19 cellular contexts compared by ENCODE assay signal in the genomic region with DNA sequence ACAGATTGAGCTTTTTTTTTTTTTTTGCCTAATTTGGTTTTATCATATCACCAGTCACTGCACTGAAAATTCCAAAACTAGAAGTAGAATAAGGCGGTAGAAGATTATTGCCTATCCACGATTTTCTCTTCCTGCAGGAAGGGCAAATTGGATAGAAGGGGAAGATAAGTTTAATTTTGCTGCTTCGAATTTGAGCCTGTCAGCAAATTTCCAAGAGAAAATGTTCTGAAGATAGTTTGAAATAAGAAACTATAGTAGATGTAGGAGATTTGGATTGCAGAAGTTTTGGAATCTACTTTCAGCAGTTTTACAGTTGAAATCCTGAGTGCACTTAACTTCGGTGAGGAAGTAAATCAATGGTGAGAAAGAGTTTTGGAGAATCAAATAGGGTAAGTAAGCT.
DNase-seq lines count a peak whose midpoint lies in the region; ATAC-seq, FAIRE-seq and TF ChIP-seq lines count a peak whose summit lies in the region.
"Had no signal": no experiment of that assay in that cellular context is flagged by ENCODE, and none has a peak within 500 bp of the region (broad histone marks: within the 10 kb centered on the region; RNA-seq: fewer than 3 reads in every experiment).

No MANE protein-coding gene starts in this region.

- H3K4me1 ChIP-seq in A549, result no peaks in the 10 kb centered on the region
- no peaks in the 10 kb centered on the region for H3K4me1 ChIP-seq in IMR-90 (ENCODE audit: control insufficient read depth, insufficient read depth, low read length)
- H3K4me1 ChIP-seq in H1 (replicated peaks in 1 of 4; ENCODE audit: control insufficient read depth in 3 of 4, insufficient read depth in 4 of 4, low read length in 3 of 4), result no peaks in the 10 kb centered on the region; a peak in 1 of 7 replicates
- H3K4me1 ChIP-seq: BLaER1 treated with 17β-estradiol and CSF1 and Interleukin-3, amounts not matched to agents 10 nM and 100 nM; Caco-2 had no signal

- H2AFZ ChIP-seq in IMR-90 (replicated peaks; ENCODE audit: low read length, poor library complexity), result no peak overlapping the region
- H2AFZ ChIP-seq in H1 (ENCODE audit: low read length), result no peak overlapping the region

- H3K79me2 ChIP-seq in H1 (ENCODE audit: control insufficient read depth in 1 of 2, insufficient read depth in 2 of 2, low read length in 2 of 2), result no peaks in the 10 kb centered on the region

- no peak overlapping the region for H2AK9ac ChIP-seq in IMR-90 (replicated peaks; ENCODE audit: low read depth, low read length, poor library complexity)

- FAIRE-seq in A549 (lab: Jason Lieb, UNC) (no peak), H1 (lab: Jason Lieb, UNC) (no peak)
- FAIRE-seq: A204.1, D721Med, G401.6, GM12891, GM19239 had no signal

- 33% methylated on average over 4 of the region's 4 CpGs for whole genome bisulfite sequencing in A549 (ENCODE audit: missing lambda C conversion rate)
- WGBS in IMR-90 (ENCODE audit: extremely low coverage in 2 of 2, insufficient read length in 1 of 2), 2 experiments, result no CpG with 5 or more reads among the region's 4 CpGs
- WGBS in H1 (ENCODE audit: extremely low coverage in 1 of 2, insufficient coverage in 1 of 2, insufficient read length in 1 of 2, insufficient replicate concordance in 2 of 2, low coverage in 1 of 2, low lambda C conversion rate in 2 of 2, missing lambda C conversion rate in 1 of 2), 2 experiments, result 98% methylated on average over 4 of the region's 4 CpGs; no CpG with 5 or more reads in 1 of the 2 experiments

- H3K79me1 ChIP-seq in IMR-90 (ENCODE audit: low read depth in 1 of 2, low read length in 2 of 2) (no peaks in the 10 kb centered on the region), H1 (ENCODE audit: low read depth, low read length) (no peaks in the 10 kb centered on the region)

- H4K8ac ChIP-seq in IMR-90 (ENCODE audit: low read depth in 2 of 2, low read length in 2 of 2) (no peak overlapping the region), H1 (ENCODE audit: extremely low read depth, insufficient read depth, low read length) (no peak overlapping the region)

- in situ Hi-C loops in IMR-90 (cut with MboI; ENCODE audit: low sequenced_read_pairs), result no loop called here

- H2BK15ac ChIP-seq in IMR-90 (ENCODE audit: low read depth, low read length), result no peak overlapping the region
- no peak overlapping the region for H2BK15ac ChIP-seq in H1 (ENCODE audit: low read length)

- H4K91ac ChIP-seq in IMR-90 (ENCODE audit: insufficient read depth, low read depth, low read length) (no peak overlapping the region), H1 (replicated peaks; ENCODE audit: insufficient read length, low read length) (no peak overlapping the region)

- H3K4me3 ChIP-seq in A549 (no peak overlapping the region), IMR-90 (ENCODE audit: insufficient read depth, low read depth, low read length) (no peak overlapping the region), H1 (ENCODE audit: extremely low read depth in 1 of 4, insufficient read depth in 2 of 4, low read depth in 3 of 4, low read length in 4 of 4) (no peak overlapping the region)
- H3K4me3 ChIP-seq: BLaER1 treated with 17β-estradiol and CSF1 and Interleukin-3, amounts not matched to agents 10 nM and 100 nM had no signal

- no peak overlapping the region for H3K27ac ChIP-seq in A549
- H3K27ac ChIP-seq in IMR-90 (ENCODE audit: insufficient read depth, low read length), result no peak overlapping the region
- no peak overlapping the region for H3K27ac ChIP-seq in H1 (ENCODE audit: low read depth, low read length)
- H3K27ac ChIP-seq: BLaER1 treated with 17β-estradiol and CSF1 and Interleukin-3, amounts not matched to agents 10 nM and 100 nM; C4-2B had no signal

- TF ChIP-seq RAD21 in A549 (conservative IDR thresholded peaks at IDR 0.05 in 1 of 2, IDR thresholded peaks at IDR 0.05 in 1 of 2), result no peak
- no peak for TF ChIP-seq RAD21 in IMR-90 (IDR thresholded peaks at IDR 0.05; ENCODE audit: low read length)
- no peak for TF ChIP-seq RAD21 in H1 (IDR thresholded peaks at IDR 0.05 in 1 of 2, conservative IDR thresholded peaks at IDR 0.05 in 1 of 2; ENCODE audit: low read depth in 2 of 2, low read length in 2 of 2)

- TF ChIP-seq CTCF in A549 (IDR thresholded peaks at IDR 0.05), result no peak
- no peak for TF ChIP-seq CTCF in IMR-90 (conservative IDR thresholded peaks at IDR 0.05; ENCODE audit: low read depth, low read length)
- TF ChIP-seq CTCF in H1 (IDR thresholded peaks at IDR 0.05; ENCODE audit: control extremely low read depth in 1 of 3, insufficient read depth in 1 of 3, low read depth in 1 of 3, low read length in 3 of 3), result no peak

- H3K18ac ChIP-seq in IMR-90 (ENCODE audit: low read depth, low read length) (no peak overlapping the region), H1 (ENCODE audit: extremely low read depth, low read length) (no peak overlapping the region)

- no peak overlapping the region for H2BK120ac ChIP-seq in IMR-90 (ENCODE audit: low read depth, low read length)
- H2BK120ac ChIP-seq in H1 (replicated peaks; ENCODE audit: low read depth, low read length), result no peak overlapping the region

- H2BK5ac ChIP-seq in IMR-90 (ENCODE audit: low read depth, low read length, poor library complexity, severe bottlenecking) (no peak overlapping the region), H1 (ENCODE audit: low read depth, low read length) (no peak overlapping the region)

- ATAC-seq in A549, result no peak
- ATAC-seq in IMR-90 (ENCODE audit: low read depth), result no peak
- no peak for ATAC-seq in HG02852 (IDR thresholded peaks at IDR 0.05; ENCODE audit: unreplicated experiment)
- ATAC-seq: CD8-positive, alpha-beta T cell had no signal

- H3K4ac ChIP-seq in IMR-90 (ENCODE audit: low read depth, low read length) (no peak overlapping the region), H1 (replicated peaks; ENCODE audit: insufficient read length, low read depth, low read length) (no peak overlapping the region)

- H2BK20ac ChIP-seq in IMR-90 (ENCODE audit: low read depth, low read length), result no peak overlapping the region
- H2BK20ac ChIP-seq in H1 (ENCODE audit: low read length), result no peak overlapping the region

- no TSS peak for BruUV-seq in IMR-90 (replicated peaks; lab: Mats Ljungman, UMichigan)

- H3K9me3 ChIP-seq in A549, result no peaks in the 10 kb centered on the region
- no peaks in the 10 kb centered on the region for H3K9me3 ChIP-seq in IMR-90 (ENCODE audit: control insufficient read depth, insufficient read depth, low read length)
- no peaks in the 10 kb centered on the region for H3K9me3 ChIP-seq in H1 (ENCODE audit: insufficient read depth in 2 of 2, low read depth in 1 of 2, low read length in 1 of 2)
- H3K9me3 ChIP-seq: Caco-2 had no signal

- H3K14ac ChIP-seq in IMR-90 (replicated peaks; ENCODE audit: low read depth, low read length), result no peak overlapping the region
- no peak overlapping the region for H3K14ac ChIP-seq in H1 (ENCODE audit: insufficient read length)

- CTCF ChIA-PET in A549 (lab: Yijun Ruan, JAX), result interaction anchor here (0.6 kb wide), 1 partner anchor 1249 kb away, joined by 3 read pairs; no protein-coding TSS in a partner anchor
- CTCF ChIA-PET in IMR-90 (lab: Yijun Ruan, JAX), result no interaction called here
- CTCF ChIA-PET in H1 (lab: Charles Lee; ENCODE audit: partially characterized antibody), result no interaction called here

- H3K23me2 ChIP-seq in H1 (ENCODE audit: low read depth, low read length), result no peaks in the 10 kb centered on the region

- no peak overlapping the region for H3K56ac ChIP-seq in IMR-90 (ENCODE audit: extremely low read depth, insufficient read depth, low read length)
- H3K56ac ChIP-seq in H1 (replicated peaks; ENCODE audit: insufficient read length, low read depth, low read length), result no peak overlapping the region

- H2AK5ac ChIP-seq in IMR-90 (ENCODE audit: low read depth, low read length), result no peak overlapping the region
- H2AK5ac ChIP-seq in H1 (ENCODE audit: low read depth, low read length), result no peak overlapping the region

- no peak overlapping the region for H3K23ac ChIP-seq in IMR-90 (ENCODE audit: low read depth, low read length)
- no peak overlapping the region for H3K23ac ChIP-seq in H1 (ENCODE audit: insufficient read length)

- H3K36me3 ChIP-seq in IMR-90 (ENCODE audit: control insufficient read depth, insufficient read depth, low read length) (no peaks in the 10 kb centered on the region), H1 (ENCODE audit: control insufficient read depth in 2 of 4, insufficient read depth in 4 of 4, low read length in 3 of 4) (no peaks in the 10 kb centered on the region)
- H3K36me3 ChIP-seq: BLaER1 treated with 17β-estradiol and CSF1 and Interleukin-3, amounts not matched to agents 10 nM and 100 nM had no signal

- H3K9ac ChIP-seq in IMR-90 (ENCODE audit: low read depth, low read length), result no peak overlapping the region
- H3K9ac ChIP-seq in H1 (replicated peaks in 1 of 4; ENCODE audit: extremely low read depth in 1 of 4, low read depth in 3 of 4, low read length in 3 of 4), result no peak overlapping the region
- H3K9ac ChIP-seq: BLaER1 treated with 17β-estradiol and CSF1 and Interleukin-3, amounts not matched to agents 10 nM and 100 nM had no signal

- H3K9me1 ChIP-seq in IMR-90 (ENCODE audit: insufficient read depth, low read length), result no peaks in the 10 kb centered on the region

- no peaks in the 10 kb centered on the region for H4K20me1 ChIP-seq in IMR-90 (ENCODE audit: insufficient read depth, low read length)
- no peaks in the 10 kb centered on the region for H4K20me1 ChIP-seq in H1 (replicated peaks in 1 of 2; ENCODE audit: control insufficient read depth in 1 of 2, insufficient read depth in 2 of 2, low read length in 2 of 2)
- H4K20me1 ChIP-seq: BLaER1 treated with 17β-estradiol and CSF1 and Interleukin-3, amounts not matched to agents 10 nM and 100 nM had no signal

- TF ChIP-seq EP300 in A549 (IDR thresholded peaks at IDR 0.05), result no peak
- no peak for TF ChIP-seq EP300 in H1 (IDR thresholded peaks at IDR 0.05; ENCODE audit: borderline replicate concordance in 1 of 2, low read depth in 2 of 2, low read length in 2 of 2)

- DNase-seq in A549 (ENCODE audit: low read depth in 1 of 2, low spot score in 1 of 2), result no peak
- DNase-seq in IMR-90, result no peak
- no peak for DNase-seq in H1 (ENCODE audit: low read depth in 1 of 2, low spot score in 2 of 2)
- no peak for DNase-seq in activated CD4-positive, alpha-beta T cell treated with anti-CD3 and anti-CD28 coated beads for 48 hours
- DNase-seq: 8988T; AML-193; Caco-2; Calu3; CD4-positive, alpha-beta T cell; CD8-positive, alpha-beta T cell; GF-D8 had no signal

- dilution Hi-C loops in IMR-90 (cut with HindIII; ENCODE audit: low sequenced_read_pairs, unreplicated experiment), result no loop called here

- no peak overlapping the region for H3K4me2 ChIP-seq in A549
- no peak overlapping the region for H3K4me2 ChIP-seq in IMR-90 (ENCODE audit: low read depth, low read length)
- no peak overlapping the region for H3K4me2 ChIP-seq in H1 (ENCODE audit: insufficient read depth in 1 of 2, low read depth in 2 of 2, low read length in 2 of 2)
- H3K4me2 ChIP-seq: BLaER1 treated with 17β-estradiol and CSF1 and Interleukin-3, amounts not matched to agents 10 nM and 100 nM had no signal

- H3K27me3 ChIP-seq in IMR-90 (ENCODE audit: control insufficient read depth, insufficient read depth, low read length), result no peaks in the 10 kb centered on the region
- no peaks in the 10 kb centered on the region for H3K27me3 ChIP-seq in H1 (replicated peaks in 1 of 4; ENCODE audit: control insufficient read depth in 3 of 4, extremely low read depth in 1 of 4, insufficient read depth in 3 of 4, low read length in 3 of 4)
- H3K27me3 ChIP-seq: BLaER1 treated with 17β-estradiol and CSF1 and Interleukin-3, amounts not matched to agents 10 nM and 100 nM had no signal

- TF ChIP-seq POLR2A in A549 (IDR thresholded peaks at IDR 0.05; ENCODE audit: low read length) (no peak), IMR-90 (IDR thresholded peaks at IDR 0.05; ENCODE audit: low read depth, low read length) (no peak), H1 (IDR thresholded peaks at IDR 0.05; ENCODE audit: control extremely low read depth in 1 of 2, low read depth in 2 of 2, low read length in 2 of 2) (no peak)

- H2BK12ac ChIP-seq in H1 (ENCODE audit: low read depth, low read length), result no peak overlapping the region

- POLR2A ChIA-PET in A549 (lab: Yijun Ruan, JAX), result no interaction called here
- POLR2A ChIA-PET in IMR-90 (lab: Charles Lee; ENCODE audit: unreplicated experiment), result no interaction called here
- POLR2A ChIA-PET in H1 (lab: Charles Lee; ENCODE audit: partially characterized antibody), result no interaction called here

- intact Hi-C loops in IMR-90 (cut with micrococcal nuclease), result no loop called here

- no peak overlapping the region for H4K5ac ChIP-seq in IMR-90 (ENCODE audit: low read depth, low read length)
- H4K5ac ChIP-seq in H1 (ENCODE audit: insufficient read length, low read depth, low read length), result no peak overlapping the region

Comparison
In these comparisons a context has a peak if more than half of its experiments do, and no peak if none do; other contexts are left out.
1. Of the 18 proteins assayed by ChIP-seq in both H1 and A549: peak only in H1: none; only in A549: none; in both: MAFK; in neither: 17.